ENCODE assay signal across 1 cellular context in the genomic region with DNA sequence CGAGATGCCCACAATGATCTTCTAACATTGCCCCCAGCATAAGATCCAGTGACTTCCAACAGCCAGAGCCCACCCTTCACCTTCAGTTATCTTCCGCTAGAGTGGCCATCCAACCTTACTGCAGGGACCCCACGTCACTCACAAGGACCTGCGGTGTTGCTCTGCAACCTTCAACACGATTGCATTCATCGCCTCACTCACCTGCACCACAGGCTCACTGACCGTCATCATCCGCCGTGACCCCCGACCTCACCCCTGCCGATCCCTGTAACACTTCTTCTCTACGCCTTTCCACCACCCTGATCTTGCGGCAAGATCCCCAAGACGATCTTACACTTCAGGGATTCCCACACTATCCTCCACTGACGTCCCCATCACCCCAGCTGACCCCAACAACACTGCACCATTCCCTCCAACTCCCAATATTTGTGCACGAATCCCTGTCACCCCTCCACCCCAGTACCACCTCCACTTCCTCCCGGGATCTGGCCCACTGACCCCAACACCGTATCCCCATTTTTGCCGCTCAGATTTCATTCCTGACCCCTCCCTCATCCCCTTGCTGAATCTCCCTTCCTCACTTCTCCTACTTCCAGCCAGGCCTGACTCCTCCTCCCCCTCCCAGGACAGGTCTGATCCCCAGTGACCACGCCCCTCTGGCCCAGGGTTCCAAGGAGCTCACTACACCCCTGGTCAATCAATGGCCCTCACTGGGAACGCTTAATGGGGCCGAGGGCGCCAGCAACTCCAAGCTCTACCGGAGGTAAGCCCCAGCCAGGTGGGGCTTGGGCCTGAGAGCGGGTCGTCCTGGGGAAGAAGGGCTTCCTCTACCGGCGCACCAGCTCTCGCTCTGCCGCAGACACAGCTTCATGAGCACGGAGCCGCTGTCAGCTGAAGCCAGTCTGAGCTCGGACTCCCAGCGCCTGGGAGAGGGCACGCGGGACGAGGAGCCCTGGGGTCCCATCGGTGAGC.
TF ChIP-seq lines count a peak whose summit lies in the region.

No MANE protein-coding gene starts in this region.

TF ChIP-seq in IMR-90, 13 proteins besides CTCF, POLR2A, EP300 and RAD21:
- TF ChIP-seq NFE2L2 (IDR thresholded peaks at IDR 0.05; ENCODE audit: low read depth, low read length): no peak
- no peak for TF ChIP-seq MAZ (IDR thresholded peaks at IDR 0.05; ENCODE audit: borderline replicate concordance, low read depth, low read length)
- no peak for TF ChIP-seq MXI1 (IDR thresholded peaks at IDR 0.05; ENCODE audit: borderline replicate concordance, low read depth, low read length)
- TF ChIP-seq CHD1 (IDR thresholded peaks at IDR 0.05; ENCODE audit: low read depth, low read length): no peak
- no peak for TF ChIP-seq SMC3 (IDR thresholded peaks at IDR 0.05; ENCODE audit: low read depth, low read length)
- TF ChIP-seq RFX5 (IDR thresholded peaks at IDR 0.05; ENCODE audit: low read depth, low read length): no peak
- TF ChIP-seq, protein P1, sequence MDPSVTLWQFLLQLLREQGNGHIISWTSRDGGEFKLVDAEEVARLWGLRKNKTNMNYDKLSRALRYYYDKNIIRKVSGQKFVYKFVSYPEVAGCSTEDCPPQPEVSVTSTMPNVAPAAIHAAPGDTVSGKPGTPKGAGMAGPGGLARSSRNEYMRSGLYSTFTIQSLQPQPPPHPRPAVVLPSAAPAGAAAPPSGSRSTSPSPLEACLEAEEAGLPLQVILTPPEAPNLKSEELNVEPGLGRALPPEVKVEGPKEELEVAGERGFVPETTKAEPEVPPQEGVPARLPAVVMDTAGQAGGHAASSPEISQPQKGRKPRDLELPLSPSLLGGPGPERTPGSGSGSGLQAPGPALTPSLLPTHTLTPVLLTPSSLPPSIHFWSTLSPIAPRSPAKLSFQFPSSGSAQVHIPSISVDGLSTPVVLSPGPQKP (IDR thresholded peaks at IDR 0.05; ENCODE audit: borderline replicate concordance, low read depth, low read length): no peak
- TF ChIP-seq FOS (IDR thresholded peaks at IDR 0.05; ENCODE audit: low read depth, low read length): no peak
- no peak for TF ChIP-seq CEBPB (IDR thresholded peaks at IDR 0.05; ENCODE audit: low read depth, low read length)
- no peak for TF ChIP-seq MAFK (IDR thresholded peaks at IDR 0.05; ENCODE audit: low read depth, low read length)
